In the genomic region with DNA sequence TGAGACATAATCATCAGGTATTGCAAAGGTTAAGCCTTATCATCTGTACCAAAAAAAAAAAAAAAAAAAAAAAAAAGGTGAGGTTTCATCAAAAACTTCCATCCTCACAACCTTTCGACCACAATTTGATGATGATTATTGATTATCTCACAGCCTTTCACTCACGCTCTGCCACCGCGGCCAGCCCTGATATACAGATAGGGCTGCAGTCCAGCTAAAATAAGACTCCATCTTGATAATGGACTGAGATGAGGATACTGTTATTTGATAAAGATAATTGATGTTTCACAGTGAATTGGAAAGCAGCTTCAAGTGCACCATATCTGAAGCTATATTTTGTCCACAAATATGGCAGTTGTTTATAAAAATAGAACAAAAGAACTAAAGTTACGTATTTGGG, we compare ENCODE assay signal across 18 cellular contexts.
DNase-seq lines count a peak whose midpoint lies in the region; ATAC-seq, FAIRE-seq and TF ChIP-seq lines count a peak whose summit lies in the region.
"Had no signal": no experiment of that assay in that cellular context is flagged by ENCODE, and none has a peak within 500 bp of the region (broad histone marks: within the 10 kb centered on the region; RNA-seq: fewer than 3 reads in every experiment).

No MANE protein-coding gene starts in this region.

- in situ Hi-C loops in transverse colon (cut with MboI; ENCODE audit: low pct_ligation_motif_present in 1 of 4, low pct_unique_long_range_greater_than_20kb in 1 of 4, low sequenced_read_pairs in 3 of 4), result no loop called here

- H3F3A ChIP-seq in SK-N-SH (replicated peaks; ENCODE audit: insufficient read depth), result peaks cover 5% of the 10 kb centered on the region

- TF ChIP-seq EP300 in SK-N-SH (IDR thresholded peaks at IDR 0.05; ENCODE audit: borderline replicate concordance in 1 of 2, low read depth in 1 of 2, low read length in 1 of 2) (no peak), transverse colon (IDR thresholded peaks at IDR 0.05; ENCODE audit: low read depth) (no peak)

- intact Hi-C loops in transverse colon (cut with DNase I; ENCODE audit: low total_unique reads), result no loop called here

- H3K79me2 ChIP-seq in SK-N-SH (ENCODE audit: insufficient read depth), result no peaks in the 10 kb centered on the region

- no peak for ATAC-seq in SK-N-SH treated with all-trans-retinoic acid at 6 μM for 48 hours

- H3K36me3 ChIP-seq in SK-N-SH (replicated peaks in 1 of 2; ENCODE audit: control insufficient read depth in 1 of 2, insufficient read depth in 2 of 2, low read length in 1 of 2), result no peaks in the 10 kb centered on the region
- no peaks in the 10 kb centered on the region for H3K36me3 ChIP-seq in iPS-20b (ENCODE audit: insufficient read depth, low read depth, low read length)
- no peaks in the 10 kb centered on the region for H3K36me3 ChIP-seq in transverse colon

- WGBS in SK-N-SH (ENCODE audit: low lambda C conversion rate), result 83% methylated on average over 5 of the region's 5 CpGs
- 84 to 87% methylated on average over 5 of the region's 5 CpGs for WGBS in transverse colon (ENCODE audit: low coverage in 1 of 2), 2 donors

- TF ChIP-seq POLR2A in transverse colon (IDR thresholded peaks at IDR 0.05), result no peak

- TF ChIP-seq RAD21 in SK-N-SH (IDR thresholded peaks at IDR 0.05; ENCODE audit: low read length), result no peak

- H3K4me3 ChIP-seq in SK-N-SH (ENCODE audit: low read depth in 2 of 2, low read length in 1 of 2) (no peak overlapping the region), iPS-20b (ENCODE audit: low read length) (peak overlapping the region; percentile 36; the same call in 1 of the 2 replicates), transverse colon (no peak overlapping the region)

- POLR2A ChIA-PET in SK-N-SH (lab: Yijun Ruan, JAX), result no interaction called here

- H3K9me2 ChIP-seq in SK-N-SH, result no peaks in the 10 kb centered on the region

- no peak for FAIRE-seq in RCC 7860 (lab: Jason Lieb, UNC)

- H3K9me3 ChIP-seq in SK-N-SH (no peaks in the 10 kb centered on the region), iPS-20b (ENCODE audit: insufficient read depth, low read depth, low read length) (no peaks in the 10 kb centered on the region), transverse colon (no peaks in the 10 kb centered on the region)

- H3K27me3 ChIP-seq in SK-N-SH (ENCODE audit: insufficient read depth) (no peaks in the 10 kb centered on the region), iPS-20b (ENCODE audit: insufficient read depth, low read length) (no peaks in the 10 kb centered on the region), transverse colon (no peaks in the 10 kb centered on the region)

- H3K4me1 ChIP-seq in SK-N-SH (ENCODE audit: control insufficient read depth in 1 of 2, insufficient read depth in 2 of 2, low read depth in 1 of 2, low read length in 1 of 2) (no peaks in the 10 kb centered on the region; a peak in 2 of 4 replicates), iPS-20b (ENCODE audit: insufficient read depth, low read length) (peaks cover 14% of the 10 kb centered on the region; the same call in 1 of the 2 replicates), transverse colon (peaks cover 0 to 43% (median 11%) of the 10 kb centered on the region in 4 donors)

- DNase-seq in SK-N-SH, result no peak
- DNase-seq in SK-N-DZ (ENCODE audit: low spot score), result peak; percentile 29
- no peak for DNase-seq in transverse colon
- no peak for DNase-seq in RCC 7860 (ENCODE audit: low spot score)
- DNase-seq in NCI-H1105 treated with DMSO at 0.1 percent for 48 hours (lab: John Stamatoyannopoulos, UW), result no peak
- no peak for DNase-seq in Ammon's horn (ENCODE audit: low spot score)
- DNase-seq: 8988T; GF-D8; HFFc6; IMR-90; NCI-H187; NCI-H2107; NCI-H524; NCI-H774; NK-92 treated with Interleukin-12 subunit alpha and Interleukin-12 subunit beta, amount 100 ng/mL, for 24 hours had no signal

- H3K9ac ChIP-seq in SK-N-SH, result no peak overlapping the region
- H3K9ac ChIP-seq in iPS-20b (ENCODE audit: low read depth, low read length), result no peak overlapping the region
- H3K9ac ChIP-seq: KMS-11 had no signal

- CTCF ChIA-PET in SK-N-SH (lab: Yijun Ruan, JAX), result interaction anchor here (1.0 kb wide), 1 partner anchor 9 kb away, joined by 3 read pairs; no protein-coding TSS in a partner anchor

- H3K27ac ChIP-seq in SK-N-SH (ENCODE audit: low read depth in 2 of 2, low read length in 1 of 2), result no peak overlapping the region
- H3K27ac ChIP-seq in iPS-20b (ENCODE audit: low read length), result no peak overlapping the region
- peak overlapping the region in 3 of 4 donors; percentile 10 to 64 (median 18) for H3K27ac ChIP-seq in transverse colon
- H3K27ac ChIP-seq: KMS-11 had no signal

- no peak overlapping the region for H3K4me2 ChIP-seq in SK-N-SH
- H3K4me2 ChIP-seq: KMS-11 had no signal

- H4K20me1 ChIP-seq in SK-N-SH (ENCODE audit: insufficient read depth), result no peaks in the 10 kb centered on the region

- no peak overlapping the region for H2AFZ ChIP-seq in SK-N-SH (ENCODE audit: low read depth)

- TF ChIP-seq CTCF in SK-N-SH (IDR thresholded peaks at IDR 0.05) (no peak), transverse colon (IDR thresholded peaks at IDR 0.05) (no peak)

TF ChIP-seq in SK-N-SH, 30 proteins besides CTCF, POLR2A, EP300 and RAD21:
- TF ChIP-seq GATA2 (CRISPR knock-in tag; IDR thresholded peaks at IDR 0.05), result peak; percentile 73
- no peak for TF ChIP-seq TAF1 (IDR thresholded peaks at IDR 0.05; ENCODE audit: borderline replicate concordance, low read depth, low read length)

TF ChIP-seq in SK-N-SH treated with all-trans-retinoic acid at 6 μM for 48 hours, 23 proteins besides CTCF, POLR2A, EP300 and RAD21:
- TF ChIP-seq ZNF565 (CRISPR knock-in tag; conservative IDR thresholded peaks at IDR 0.05; ENCODE audit: low read depth) (no peak), GLIS3 (CRISPR knock-in tag; IDR thresholded peaks at IDR 0.05) (no peak)

Comparison
In these comparisons a context has a peak if more than half of its experiments do, and no peak if none do; other contexts are left out.
1. H3K27ac ChIP-seq: peak in transverse colon (3 of 4); none in SK-N-SH (0 of 2) and iPS-20b (single experiment).